ENCODE assay signal across 8 cellular contexts in the genomic region with DNA sequence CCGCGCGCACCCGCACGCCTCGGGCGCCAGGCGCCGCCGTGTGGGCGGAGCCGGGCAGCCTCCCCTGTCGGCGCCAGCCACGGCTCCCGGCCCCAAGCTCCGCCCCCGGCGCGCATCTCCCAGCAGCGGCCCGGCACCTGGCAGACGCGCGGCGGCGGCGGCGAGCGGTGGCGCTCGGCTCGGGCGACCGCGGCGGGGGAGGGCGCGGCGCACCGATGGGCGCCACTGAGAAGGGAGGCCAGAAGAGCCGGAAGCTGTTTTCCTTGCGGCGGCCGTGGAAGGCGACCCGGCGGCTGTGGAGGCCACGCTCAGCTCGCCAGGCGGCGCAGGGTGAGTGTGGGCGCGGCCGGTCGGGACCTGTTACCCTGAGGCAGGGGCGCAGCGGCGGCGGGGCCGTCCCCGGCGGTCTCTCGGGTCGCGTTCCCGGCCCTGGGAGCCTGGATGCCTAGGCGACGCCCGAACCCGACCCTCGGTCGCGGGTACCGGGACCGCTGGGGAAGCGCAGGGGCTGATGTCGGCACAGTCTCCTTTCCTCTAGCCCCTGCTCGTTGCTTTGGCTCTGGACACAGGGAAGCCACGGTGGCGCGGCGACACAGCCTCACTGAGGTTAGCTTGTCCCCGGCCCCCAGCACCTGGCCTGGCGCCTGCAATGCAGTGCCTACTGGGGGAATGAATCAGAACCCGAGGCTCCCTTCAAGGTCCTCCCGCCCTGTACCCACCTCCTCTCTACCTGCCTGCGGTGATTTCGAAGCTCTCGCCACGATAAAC.
DNase-seq lines count a peak whose midpoint lies in the region; ATAC-seq lines count a peak whose summit lies in the region.

No MANE protein-coding gene starts in this region.

- H3K27ac ChIP-seq in duodenal mucosa (ENCODE audit: low read depth, low read length) = no peak overlapping the region

- peak overlapping the region; percentile 55 for H3K9ac ChIP-seq in duodenal mucosa (ENCODE audit: low read depth in 1 of 2, low read length in 2 of 2)

- peak; percentile 82 for ATAC-seq in HG03378 (IDR thresholded peaks at IDR 0.05; ENCODE audit: unreplicated experiment)

- no peaks in the 10 kb centered on the region for H3K9me3 ChIP-seq in duodenal mucosa (ENCODE audit: control insufficient read depth in 1 of 2, low read length in 2 of 2)

- peak overlapping the region; percentile 77 for H3K4me3 ChIP-seq in duodenal mucosa (ENCODE audit: low read depth in 1 of 2, low read length in 2 of 2)

- H3K27me3 ChIP-seq in duodenal mucosa (ENCODE audit: control insufficient read depth in 1 of 2, insufficient read depth in 2 of 2, low read length in 2 of 2) = peaks cover 13% of the 10 kb centered on the region in 2 donors

- H3K36me3 ChIP-seq in duodenal mucosa (ENCODE audit: control insufficient read depth in 1 of 2, insufficient read depth in 2 of 2, low read length in 2 of 2) = no peaks in the 10 kb centered on the region

- DNase-seq in C1 segment of cervical spinal cord (lab: John Stamatoyannopoulos, UW) (peak in 13 of 14 donors; percentile 33 to 88 (median 69)), GM19238 (ENCODE audit: insufficient read length, low spot score) (peak; percentile 85), NCI-H526 (lab: John Stamatoyannopoulos, UW) (peak; percentile 53 to 95), medulla oblongata (ENCODE audit: extremely low spot score) (peak; percentile 88)
- peak; percentile 86 to 89 for DNase-seq in activated CD4-positive, alpha-beta T cell treated with anti-CD3 and anti-CD28 coated beads, Interleukin-2, amount 50 U/mL, for 48 hours
- DNase-seq in stimulated activated CD8-positive, alpha-beta memory T cell treated with anti-CD3 and anti-CD28 coated beads, Interleukin-12 subunit alpha, Interleukin-12 subunit beta, amount 100 ng/mL, for 1 hour (ENCODE audit: low read depth) = peak; percentile 64

- peaks cover 13 to 15% of the 10 kb centered on the region in 2 donors for H3K4me1 ChIP-seq in duodenal mucosa (ENCODE audit: control insufficient read depth in 1 of 2, insufficient read depth in 2 of 2, low read length in 2 of 2)
